Comparison of ENCODE assay signal across 18 cellular contexts in the genomic region with DNA sequence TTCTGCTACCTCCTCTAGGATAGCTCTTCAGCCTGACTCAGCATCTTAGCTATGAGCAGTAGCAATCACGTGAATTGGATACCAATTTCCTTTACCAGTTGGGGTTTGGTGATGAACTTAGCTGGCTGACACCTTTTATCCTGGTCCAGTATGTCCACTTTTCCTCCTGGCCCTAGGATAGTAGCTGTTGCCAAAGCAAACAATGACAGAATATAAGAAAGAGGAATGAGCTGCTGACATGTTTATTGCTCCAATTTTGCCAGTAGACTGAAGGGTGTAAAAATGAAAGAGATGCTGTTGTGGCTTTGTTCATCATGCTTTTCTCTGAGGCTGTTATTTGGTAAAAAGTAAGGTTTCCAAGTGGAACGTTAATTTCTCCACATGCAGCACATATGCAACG.
DNase-seq lines count a peak whose midpoint lies in the region; ATAC-seq and TF ChIP-seq lines count a peak whose summit lies in the region.
"Had no signal": no experiment of that assay in that cellular context is flagged by ENCODE, and none has a peak within 500 bp of the region (broad histone marks: within the 10 kb centered on the region; RNA-seq: fewer than 3 reads in every experiment).

No MANE protein-coding gene starts in this region.

- H3K79me2 ChIP-seq in GM23338 (replicated peaks; ENCODE audit: insufficient read depth) = no peaks in the 10 kb centered on the region

- no peak for TF ChIP-seq RAD21 in IMR-90 (IDR thresholded peaks at IDR 0.05; ENCODE audit: low read length)

- no peak overlapping the region for H4K91ac ChIP-seq in IMR-90 (ENCODE audit: insufficient read depth, low read depth, low read length)

- no peak overlapping the region for H2AK9ac ChIP-seq in IMR-90 (replicated peaks; ENCODE audit: low read depth, low read length, poor library complexity)

- dilution Hi-C loops in IMR-90 (cut with HindIII; ENCODE audit: low sequenced_read_pairs, unreplicated experiment) = no loop called here

- BruUV-seq in IMR-90 (replicated peaks; lab: Mats Ljungman, UMichigan) = no TSS peak

- H3K9me2 ChIP-seq in GM23338 (ENCODE audit: insufficient read depth) = peaks cover 11% of the 10 kb centered on the region; the same call in 1 of the 2 replicates

- H4K20me1 ChIP-seq in IMR-90 (ENCODE audit: insufficient read depth, low read length) = no peaks in the 10 kb centered on the region
- no peaks in the 10 kb centered on the region for H4K20me1 ChIP-seq in GM23338 (replicated peaks; ENCODE audit: insufficient read depth)
- H4K20me1 ChIP-seq: BLaER1 treated with 17β-estradiol and CSF1 and Interleukin-3, amounts not matched to agents 10 nM and 100 nM had no signal

- no peak overlapping the region for H3K4me3 ChIP-seq in IMR-90 (ENCODE audit: insufficient read depth, low read depth, low read length)
- H3K4me3 ChIP-seq in mucosa of descending colon = no peak overlapping the region
- H3K4me3 ChIP-seq in GM23338 = no peak overlapping the region
- H3K4me3 ChIP-seq: BLaER1 treated with 17β-estradiol and CSF1 and Interleukin-3, amounts not matched to agents 10 nM and 100 nM; SJCRH30 had no signal

- H3K27me3 ChIP-seq in IMR-90 (ENCODE audit: control insufficient read depth, insufficient read depth, low read length) (no peaks in the 10 kb centered on the region; the same call in 1 of the 2 replicates), GM23338 (ENCODE audit: insufficient read depth) (no peaks in the 10 kb centered on the region)
- H3K27me3 ChIP-seq: BLaER1 treated with 17β-estradiol and CSF1 and Interleukin-3, amounts not matched to agents 10 nM and 100 nM; SJCRH30 had no signal

- H3K14ac ChIP-seq in IMR-90 (replicated peaks; ENCODE audit: low read depth, low read length) = no peak overlapping the region

- H4K5ac ChIP-seq in IMR-90 (ENCODE audit: low read depth, low read length) = no peak overlapping the region

- H2AFZ ChIP-seq in IMR-90 (replicated peaks; ENCODE audit: low read length, poor library complexity) (no peak overlapping the region), GM23338 (no peak overlapping the region)

- peak; percentile 8 for DNase-seq in DMS153 (lab: John Stamatoyannopoulos, UW)
- no peak for DNase-seq in DMS153 treated with DMSO at 0.1 percent for 48 hours (lab: John Stamatoyannopoulos, UW; ENCODE audit: unreplicated experiment)
- DNase-seq in IMR-90 = no peak
- peak; percentile 55 for DNase-seq in SHP77 treated with DMSO at 0.1 percent for 48 hours (lab: John Stamatoyannopoulos, UW)
- no peak for DNase-seq in mucosa of descending colon
- DNase-seq in 8988T = no peak
- DNase-seq in GM23338 (ENCODE audit: low spot score) = no peak
- DNase-seq: DMS 273 treated with DMSO at 0.1 percent for 48 hours, H9, NCI-H1436, NCI-H2029, NCI-H2171, NCI-H510A, RPMI8226, SJCRH30 had no signal

- peaks cover 15% of the 10 kb centered on the region for H3K9me3 Mint-ChIP-seq in GM23338

- intact Hi-C loops in IMR-90 (cut with micrococcal nuclease) (no loop called here), mucosa of descending colon (cut with DNase I, micrococcal nuclease) (no loop called here)

- H3K23ac ChIP-seq in IMR-90 (ENCODE audit: low read depth, low read length) = no peak overlapping the region

- H3F3A ChIP-seq in GM23338 (replicated peaks; ENCODE audit: low read depth) = no peaks in the 10 kb centered on the region

- H2BK5ac ChIP-seq in IMR-90 (ENCODE audit: low read depth, low read length, poor library complexity, severe bottlenecking) = no peak overlapping the region

- H3K79me1 ChIP-seq in IMR-90 (ENCODE audit: low read depth in 1 of 2, low read length in 2 of 2) = no peaks in the 10 kb centered on the region

- no peak overlapping the region for H2AK5ac ChIP-seq in IMR-90 (ENCODE audit: low read depth, low read length)

- H3K4me2 ChIP-seq in IMR-90 (ENCODE audit: low read depth, low read length) = no peak overlapping the region
- no peak overlapping the region for H3K4me2 ChIP-seq in GM23338
- H3K4me2 ChIP-seq: BLaER1 treated with 17β-estradiol and CSF1 and Interleukin-3, amounts not matched to agents 10 nM and 100 nM had no signal

- in situ Hi-C loops in IMR-90 (cut with MboI; ENCODE audit: low sequenced_read_pairs) = no loop called here

- H3K36me3 Mint-ChIP-seq in GM23338 (ENCODE audit: low read depth) = peaks cover 7% of the 10 kb centered on the region; the same call in 1 of the 3 replicates

- peaks cover 4% of the 10 kb centered on the region for H3K27me3 Mint-ChIP-seq in GM23338 (ENCODE audit: insufficient read depth, low read depth, poor library complexity)

- no peak overlapping the region for H3K18ac ChIP-seq in IMR-90 (ENCODE audit: low read depth, low read length)

- no peak overlapping the region for H2BK20ac ChIP-seq in IMR-90 (ENCODE audit: low read depth, low read length)

- H3K4ac ChIP-seq in IMR-90 (ENCODE audit: low read depth, low read length) = no peak overlapping the region

- peaks cover 5% of the 10 kb centered on the region; the same call in 1 of the 2 replicates for H3K9me3 ChIP-seq in IMR-90 (ENCODE audit: control insufficient read depth, insufficient read depth, low read length)
- peaks cover 5% of the 10 kb centered on the region for H3K9me3 ChIP-seq in mucosa of descending colon
- H3K9me3 ChIP-seq: SJCRH30 had no signal

- H3K27ac Mint-ChIP-seq in GM23338 = no peak overlapping the region
- H3K27ac Mint-ChIP-seq: H9 had no signal

- no peak overlapping the region for H2BK15ac ChIP-seq in IMR-90 (ENCODE audit: low read depth, low read length)

- H2BK120ac ChIP-seq in IMR-90 (ENCODE audit: low read depth, low read length) = no peak overlapping the region

- TF ChIP-seq POLR2A in IMR-90 (IDR thresholded peaks at IDR 0.05; ENCODE audit: low read depth, low read length) = no peak

- H3K27ac ChIP-seq in IMR-90 (ENCODE audit: insufficient read depth, low read length) (no peak overlapping the region), GM23338 (ENCODE audit: low read depth) (no peak overlapping the region)
- H3K27ac ChIP-seq: 22Rv1; BLaER1 treated with 17β-estradiol and CSF1 and Interleukin-3, amounts not matched to agents 10 nM and 100 nM; SJCRH30 had no signal

- H3K4me1 ChIP-seq in IMR-90 (ENCODE audit: control insufficient read depth, insufficient read depth, low read length) (peaks cover 2% of the 10 kb centered on the region; the same call in 1 of the 2 replicates), mucosa of descending colon (ENCODE audit: low read depth) (no peaks in the 10 kb centered on the region), GM23338 (ENCODE audit: insufficient read depth) (no peaks in the 10 kb centered on the region)
- H3K4me1 ChIP-seq: BLaER1 treated with 17β-estradiol and CSF1 and Interleukin-3, amounts not matched to agents 10 nM and 100 nM; SJCRH30 had no signal

- POLR2A ChIA-PET in IMR-90 (lab: Charles Lee; ENCODE audit: unreplicated experiment) = no interaction called here

- no CpG with 5 or more reads among the region's 3 CpGs for WGBS in IMR-90 (ENCODE audit: extremely low coverage in 2 of 2, insufficient read length in 1 of 2), 2 experiments

- H3K56ac ChIP-seq in IMR-90 (ENCODE audit: extremely low read depth, insufficient read depth, low read length) = no peak overlapping the region

- ATAC-seq in IMR-90 (ENCODE audit: low read depth) = no peak
- ATAC-seq in mucosa of descending colon = peak; percentile 37
- no peak for ATAC-seq in HG02970 (IDR thresholded peaks at IDR 0.05; ENCODE audit: low FRiP score, unreplicated experiment)
- ATAC-seq in GM23338 = no peak

- H3K36me3 ChIP-seq in IMR-90 (ENCODE audit: control insufficient read depth, insufficient read depth, low read length) (no peaks in the 10 kb centered on the region), mucosa of descending colon (ENCODE audit: low read depth) (no peaks in the 10 kb centered on the region), GM23338 (ENCODE audit: insufficient read depth) (no peaks in the 10 kb centered on the region)
- H3K36me3 ChIP-seq: BLaER1 treated with 17β-estradiol and CSF1 and Interleukin-3, amounts not matched to agents 10 nM and 100 nM; SJCRH30 had no signal

- CTCF ChIA-PET in IMR-90 (lab: Yijun Ruan, JAX) = no interaction called here

- TF ChIP-seq CTCF in IMR-90 (conservative IDR thresholded peaks at IDR 0.05; ENCODE audit: low read depth, low read length) (no peak), mucosa of descending colon (IDR thresholded peaks at IDR 0.05) (no peak), GM23338 (conservative IDR thresholded peaks at IDR 0.05; ENCODE audit: low read depth in 2 of 2) (no peak)

- no peak overlapping the region for H3K9ac ChIP-seq in IMR-90 (ENCODE audit: low read depth, low read length)
- H3K9ac ChIP-seq: BLaER1 treated with 17β-estradiol and CSF1 and Interleukin-3, amounts not matched to agents 10 nM and 100 nM had no signal

- no peak overlapping the region for H4K8ac ChIP-seq in IMR-90 (ENCODE audit: low read depth in 2 of 2, low read length in 2 of 2)

- H3K9me1 ChIP-seq in IMR-90 (ENCODE audit: insufficient read depth, low read length) = no peaks in the 10 kb centered on the region

- no peaks in the 10 kb centered on the region for H3K4me1 Mint-ChIP-seq in GM23338
- H3K4me1 Mint-ChIP-seq: H9 had no signal

- H3K4me3 Mint-ChIP-seq in GM23338 = no peak overlapping the region
- H3K4me3 Mint-ChIP-seq: H9 had no signal

TF ChIP-seq in IMR-90, 13 proteins besides CTCF, POLR2A, EP300 and RAD21:
- no peak for TF ChIP-seq NFE2L2 (IDR thresholded peaks at IDR 0.05; ENCODE audit: low read depth, low read length)
- TF ChIP-seq MAFK (IDR thresholded peaks at IDR 0.05; ENCODE audit: low read depth, low read length) = peak; percentile 36

TF ChIP-seq in GM23338, 12 proteins besides CTCF, POLR2A, EP300 and RAD21 (continues in another document):
- TF ChIP-seq CREB1 (CRISPR knock-in tag; IDR thresholded peaks at IDR 0.05; ENCODE audit: low read depth) (no peak), JUNB (IDR thresholded peaks at IDR 0.05; ENCODE audit: unreplicated experiment) (no peak), POLR2AphosphoS5 (IDR thresholded peaks at IDR 0.05; ENCODE audit: low read depth) (no peak)

Comparison
In these comparisons a context has a peak if more than half of its experiments do, and no peak if none do; other contexts are left out.
1. DNase-seq: peak in DMS153 (single experiment) and SHP77 treated with DMSO at 0.1 percent for 48 hours (single experiment); none in DMS153 treated with DMSO at 0.1 percent for 48 hours (single experiment), IMR-90 (single experiment), mucosa of descending colon (0 of 3), 8988T (single experiment) and GM23338 (single experiment).